7 cellular contexts compared by ENCODE assay signal in genomic region chr7:4849390-4849789, GRCh38. TPM values are rescaled to one million over a fixed set of nuclear protein-coding genes. Genes with fewer than 3 reads are reported as not detected.
A peak's percentile ranks its signal among the peaks of the same experiment; 100 is the strongest.
DNase-seq lines count a peak whose midpoint lies in the region; ATAC-seq and TF ChIP-seq lines count a peak whose summit lies in the region.

No MANE protein-coding gene starts in this region.

- H3K27ac Mint-ChIP-seq in CD14-positive monocyte = no peak overlapping the region

- 31% methylated on average over 4 of the region's 4 CpGs for WGBS in hepatocyte (ENCODE audit: low lambda C conversion rate, missing lambda C conversion rate)

- H3K27ac ChIP-seq in DND-41 (ENCODE audit: low read length) (no peak overlapping the region), hepatocyte (no peak overlapping the region)

- intact Hi-C loops in CD14-positive monocyte (cut with micrococcal nuclease) = no loop called here

- H3K27me3 Mint-ChIP-seq in CD14-positive monocyte (ENCODE audit: low read depth in 3 of 3) = peaks cover 8 to 25% (median 22%) of the 10 kb centered on the region in 3 donors

- no peak overlapping the region for H3K4me3 ChIP-seq in DND-41 (ENCODE audit: low read depth in 1 of 2, low read length in 2 of 2)
- no peak overlapping the region for H3K4me3 ChIP-seq in hepatocyte

- ATAC-seq in DND-41 (ENCODE audit: insufficient read depth, low read depth) = 0 out of 3 replicates have a peak, but pooled peaks have one; percentile 37
- ATAC-seq in GM19463 (IDR thresholded peaks at IDR 0.05; ENCODE audit: unreplicated experiment) = no peak

- H4K20me1 ChIP-seq in DND-41 (ENCODE audit: insufficient read depth, low read length) = no peaks in the 10 kb centered on the region
- H4K20me1 ChIP-seq in hepatocyte (ENCODE audit: insufficient read depth, poor library complexity, severe bottlenecking) = no peaks in the 10 kb centered on the region

- no peaks in the 10 kb centered on the region for H3K4me1 ChIP-seq in DND-41 (ENCODE audit: insufficient read depth, low read length)
- H3K4me1 ChIP-seq in hepatocyte (ENCODE audit: insufficient read depth) = no peaks in the 10 kb centered on the region

- no peak overlapping the region for H3K9ac ChIP-seq in DND-41 (ENCODE audit: low read depth, low read length)

- H3K27me3 ChIP-seq in DND-41 (ENCODE audit: insufficient read depth, low read length, poor library complexity) (peaks cover 3% of the 10 kb centered on the region), hepatocyte (no peaks in the 10 kb centered on the region)

- TF ChIP-seq CTCF in DND-41 (IDR thresholded peaks at IDR 0.05; ENCODE audit: borderline replicate concordance, extremely low read depth, low read length, poor library complexity, severe bottlenecking) (peak; percentile 53), hepatocyte (IDR thresholded peaks at IDR 0.05; ENCODE audit: poor library complexity) (peak; percentile 28), CD14-positive monocyte (IDR thresholded peaks at IDR 0.05) (no peak)

- H3K9me3 ChIP-seq in DND-41 (ENCODE audit: insufficient read depth, low read length, severe bottlenecking) (peaks cover 7% of the 10 kb centered on the region), hepatocyte (ENCODE audit: low read depth) (no peaks in the 10 kb centered on the region)

- peaks cover 7% of the 10 kb centered on the region for H3K4me1 Mint-ChIP-seq in CD14-positive monocyte

- H3K36me3 Mint-ChIP-seq in CD14-positive monocyte = no peaks in the 10 kb centered on the region

- H3K36me3 ChIP-seq in DND-41 (ENCODE audit: insufficient read depth, low read length) (no peaks in the 10 kb centered on the region), hepatocyte (replicated peaks; ENCODE audit: insufficient read depth, low read depth) (no peaks in the 10 kb centered on the region)

- no peak for DNase-seq in DND-41
- peak; percentile 1 to 29 for DNase-seq in Kasumi-1 (lab: John Stamatoyannopoulos, UW)
- peak; percentile 80 for DNase-seq in SK-N-DZ (ENCODE audit: low spot score)
- DNase-seq in hepatocyte (ENCODE audit: low spot score) = peak; percentile 42
- no peak for DNase-seq in GM03348 (ENCODE audit: low spot score)
- no peak for DNase-seq in CD14-positive monocyte (ENCODE audit: low spot score)

- H2AFZ ChIP-seq in DND-41 (ENCODE audit: low read depth, low read length) (no peak overlapping the region), hepatocyte (no peak overlapping the region)

- no peaks in the 10 kb centered on the region for H3K9me2 ChIP-seq in hepatocyte (replicated peaks; ENCODE audit: insufficient read depth)

- H3K79me2 ChIP-seq in DND-41 (ENCODE audit: insufficient read depth, low read length) (no peaks in the 10 kb centered on the region), hepatocyte (no peaks in the 10 kb centered on the region)

- H3K4me2 ChIP-seq in DND-41 (ENCODE audit: insufficient read depth, low read length) = no peak overlapping the region
- no peak overlapping the region for H3K4me2 ChIP-seq in hepatocyte

- no peak overlapping the region for H3K4me3 Mint-ChIP-seq in CD14-positive monocyte

- peaks cover 0 to 13% (median 6%) of the 10 kb centered on the region in 7 donors for H3K9me3 Mint-ChIP-seq in CD14-positive monocyte

RNA-seq across cellular contexts. Expression of gene PAPOLB, which starts 12.4 kb away (rescaled TPM):
- not detected in 2 replicates for polyA plus RNA-seq in SK-N-DZ (2014; cell fraction: cytosol; rRNA removed)
- polyA plus RNA-seq in SK-N-DZ (2014; cell fraction: nucleus; rRNA removed) = 0.03 and 0.04 TPM in 2 replicates
- total RNA-seq in hepatocyte = not detected in 2 replicates
- not detected in 2 replicates for polyA plus RNA-seq in hepatocyte
- polyA plus RNA-seq in CD14-positive monocyte = not detected

RNA-seq across cellular contexts. Expression of gene RADIL, which starts 34.1 kb away (rescaled TPM):
- polyA plus RNA-seq in SK-N-DZ (2014; cell fraction: cytosol; rRNA removed) = 17.5 and 18.7 TPM in 2 replicates
- polyA plus RNA-seq in SK-N-DZ (2014; cell fraction: nucleus; rRNA removed) = 13.5 and 25.6 TPM in 2 replicates
- 0.60 and 0.64 TPM in 2 replicates for total RNA-seq in hepatocyte
- polyA plus RNA-seq in hepatocyte (0.53 and 1.2 TPM in 2 replicates), CD14-positive monocyte (not detected)

Comparison
In these comparisons a context has a peak if more than half of its experiments do, and no peak if none do; other contexts are left out.
1. DNase-seq: peak in Kasumi-1 (2 of 2), SK-N-DZ (single experiment) and hepatocyte (single experiment); none in DND-41 (single experiment), GM03348 (single experiment) and CD14-positive monocyte (single experiment).